In genomic region chr9:128409450-128409849, GRCh38 we compare ENCODE assay signal across 17 cellular contexts.
"Had no signal": no experiment of that assay in that cellular context is flagged by ENCODE, and none has a peak within 500 bp of the region (broad histone marks: within the 10 kb centered on the region; RNA-seq: fewer than 3 reads in every experiment).

No MANE protein-coding gene starts in this region.

- DNase-seq: activated CD4-positive, alpha-beta memory T cell treated with anti-CD3 and anti-CD28 coated beads, Interleukin-2, amount 10 ng/mL, durations not matched to agents 7 days and 5 days; activated CD4-positive, alpha-beta T cell treated with anti-CD3 and anti-CD28 coated beads for 4 hours; activated naive CD4-positive, alpha-beta T cell treated with anti-CD3 and anti-CD28 coated beads, Interleukin-2, amount 10 ng/mL, durations not matched to agents 7 days and 5 days; activated T-cell treated with anti-CD3 and anti-CD28 coated beads, Interleukin-2, amount 50 U/mL, for 24 hours; effector memory CD4-positive, alpha-beta T cell; foreskin keratinocyte; heart left ventricle; left cardiac atrium; lower lobe of right lung; pancreas; stimulated activated CD4-positive, alpha-beta T cell treated with anti-CD3 and anti-CD28 coated beads, Interleukin-2, amount 100 ng/mL, for 48 hours; stimulated activated naive CD4-positive, alpha-beta T cell treated with Interleukin-2 at 50 U/mL for 16 hours; T-helper 17 cell; upper lobe of right lung had no signal

- H3K4me3 Mint-ChIP-seq: activated CD4-positive, alpha-beta memory T cell treated with anti-CD3 and anti-CD28 coated beads, Interleukin-2, amount 10 ng/mL, durations not matched to agents 7 days and 5 days; activated naive CD4-positive, alpha-beta T cell treated with anti-CD3 and anti-CD28 coated beads, Interleukin-2, amount 10 ng/mL, durations not matched to agents 7 days and 5 days; activated T-cell treated with anti-CD3 and anti-CD28 coated beads, Interleukin-2, amount 50 U/mL, for 24 hours; mesothelial cell of epicardium; T-helper 17 cell had no signal

- H3K27me3 ChIP-seq: pancreas had no signal

- H3K4me1 Mint-ChIP-seq: activated naive CD4-positive, alpha-beta T cell treated with anti-CD3 and anti-CD28 coated beads, Interleukin-2, amount 10 ng/mL, durations not matched to agents 7 days and 5 days had no signal

- H3K27ac Mint-ChIP-seq: activated CD4-positive, alpha-beta memory T cell treated with anti-CD3 and anti-CD28 coated beads, Interleukin-2, amount 10 ng/mL, durations not matched to agents 7 days and 5 days; activated T-cell treated with anti-CD3 and anti-CD28 coated beads, Interleukin-2, amount 50 U/mL, for 24 hours; T-helper 17 cell had no signal

- H3K9me3 ChIP-seq: heart left ventricle, lower lobe of right lung, pancreas, upper lobe of right lung had no signal

- H3K9me3 Mint-ChIP-seq: activated CD4-positive, alpha-beta memory T cell treated with anti-CD3 and anti-CD28 coated beads, Interleukin-2, amount 10 ng/mL, durations not matched to agents 7 days and 5 days; activated naive CD4-positive, alpha-beta T cell treated with anti-CD3 and anti-CD28 coated beads, Interleukin-2, amount 10 ng/mL, durations not matched to agents 7 days and 5 days; activated T-cell treated with anti-CD3 and anti-CD28 coated beads, Interleukin-2, amount 50 U/mL, for 24 hours; mesothelial cell of epicardium; nephron progenitor cell had no signal

- H3K36me3 ChIP-seq: heart left ventricle, lower lobe of right lung, pancreas, upper lobe of right lung had no signal

- H3K4me1 ChIP-seq: foreskin keratinocyte, lower lobe of right lung, pancreas, upper lobe of right lung had no signal

- H3K36me3 Mint-ChIP-seq: activated naive CD4-positive, alpha-beta T cell treated with anti-CD3 and anti-CD28 coated beads, Interleukin-2, amount 10 ng/mL, durations not matched to agents 7 days and 5 days; mesothelial cell of epicardium had no signal

- H3K4me3 ChIP-seq: coronary artery, heart left ventricle, lower lobe of right lung, pancreas, upper lobe of right lung had no signal

- H3K27ac ChIP-seq: coronary artery, foreskin keratinocyte, heart left ventricle, lower lobe of right lung, pancreas, upper lobe of right lung had no signal
